Comparison of ENCODE assay signal across 12 cellular contexts in genomic region chr5:80142996-80143395, GRCh38.
DNase-seq lines count a peak whose midpoint lies in the region; ATAC-seq and TF ChIP-seq lines count a peak whose summit lies in the region.
"Had no signal": no experiment of that assay in that cellular context is flagged by ENCODE, and none has a peak within 500 bp of the region (broad histone marks: within the 10 kb centered on the region; RNA-seq: fewer than 3 reads in every experiment).

No MANE protein-coding gene starts in this region.

- H3K36me3 ChIP-seq in Caco-2 (ENCODE audit: control insufficient read depth, insufficient read depth, low read length) (peaks cover 8% of the 10 kb centered on the region), HUES48 (ENCODE audit: control insufficient read depth, insufficient read depth, low read length) (peaks cover 46% of the 10 kb centered on the region), rectal smooth muscle tissue (ENCODE audit: control insufficient read depth, insufficient read depth, low read length) (peaks cover 9% of the 10 kb centered on the region)
- H3K36me3 ChIP-seq: prostate gland had no signal

- no peak overlapping the region for H3K4me3 ChIP-seq in Caco-2 (ENCODE audit: low read depth, low read length)
- no peak overlapping the region for H3K4me3 ChIP-seq in HUES48 (ENCODE audit: low read depth, low read length)
- H3K4me3 ChIP-seq in rectal smooth muscle tissue (ENCODE audit: low read length) = no peak overlapping the region
- H3K4me3 ChIP-seq: prostate gland had no signal

- H3K4me1 Mint-ChIP-seq in Caco-2 (ENCODE audit: low read depth, unreplicated experiment) = peaks cover 29% of the 10 kb centered on the region
- H3K4me1 Mint-ChIP-seq in central memory CD8-positive, alpha-beta T cell = peaks cover 16% of the 10 kb centered on the region
- H3K4me1 Mint-ChIP-seq in effector memory CD8-positive, alpha-beta T cell (ENCODE audit: low read depth in 2 of 2) = peaks cover 21 to 22% of the 10 kb centered on the region in 2 donors

- no peak for TF ChIP-seq CTCF in Caco-2 (IDR thresholded peaks at IDR 0.05; ENCODE audit: insufficient read depth in 1 of 2, low read depth in 1 of 2, low read length in 1 of 2, severe bottlenecking in 1 of 2, unreplicated experiment in 1 of 2)

- no peaks in the 10 kb centered on the region for H3K9me3 Mint-ChIP-seq in Caco-2 (ENCODE audit: unreplicated experiment)
- H3K9me3 Mint-ChIP-seq in central memory CD8-positive, alpha-beta T cell = no peaks in the 10 kb centered on the region
- no peaks in the 10 kb centered on the region for H3K9me3 Mint-ChIP-seq in effector memory CD8-positive, alpha-beta T cell
- H3K9me3 Mint-ChIP-seq: brain had no signal

- CTCF ChIA-PET in Caco-2 (lab: Charles Lee) = no interaction called here

- no TSS peak for BruUV-seq in Caco-2 (replicated peaks; lab: Mats Ljungman, UMichigan)

- no peaks in the 10 kb centered on the region for H3K27me3 ChIP-seq in Caco-2 (replicated peaks; ENCODE audit: control insufficient read depth, insufficient read depth, low read length)
- no peaks in the 10 kb centered on the region for H3K27me3 ChIP-seq in HUES48 (ENCODE audit: control insufficient read depth, insufficient read depth, low read length)
- no peaks in the 10 kb centered on the region for H3K27me3 ChIP-seq in rectal smooth muscle tissue (ENCODE audit: control insufficient read depth, insufficient read depth, low read length)

- H3K36me3 Mint-ChIP-seq in Caco-2 (ENCODE audit: insufficient read depth, unreplicated experiment) = peaks cover 91% of the 10 kb centered on the region
- H3K36me3 Mint-ChIP-seq in central memory CD8-positive, alpha-beta T cell (ENCODE audit: insufficient read depth) = peaks cover 31% of the 10 kb centered on the region
- peaks cover 30% of the 10 kb centered on the region for H3K36me3 Mint-ChIP-seq in effector memory CD8-positive, alpha-beta T cell (ENCODE audit: insufficient read depth)

- POLR2A ChIA-PET in Caco-2 (lab: Charles Lee) = no interaction called here

- no peak for ATAC-seq in central memory CD8-positive, alpha-beta T cell (replicated peaks; ENCODE audit: extremely low read depth, poor library complexity, severe bottlenecking)
- ATAC-seq in effector memory CD8-positive, alpha-beta T cell (replicated peaks) = no peak
- ATAC-seq: esophagus mucosa had no signal

- H3K27ac ChIP-seq in HUES48 (ENCODE audit: low read depth, low read length) (peak overlapping the region; percentile 97), rectal smooth muscle tissue (ENCODE audit: low read depth, low read length) (peak overlapping the region; percentile 86)
- H3K27ac ChIP-seq: prostate gland had no signal

- intact Hi-C loops in Caco-2 (cut with micrococcal nuclease; ENCODE audit: unreplicated experiment) = no loop called here

- H3K27me3 Mint-ChIP-seq in Caco-2 (ENCODE audit: insufficient read depth, unreplicated experiment) = no peaks in the 10 kb centered on the region
- no peaks in the 10 kb centered on the region for H3K27me3 Mint-ChIP-seq in central memory CD8-positive, alpha-beta T cell
- no peaks in the 10 kb centered on the region for H3K27me3 Mint-ChIP-seq in effector memory CD8-positive, alpha-beta T cell

- H3K4me3 Mint-ChIP-seq in Caco-2 (ENCODE audit: unreplicated experiment) = no peak overlapping the region
- H3K4me3 Mint-ChIP-seq in central memory CD8-positive, alpha-beta T cell = no peak overlapping the region
- H3K4me3 Mint-ChIP-seq in effector memory CD8-positive, alpha-beta T cell = no peak overlapping the region
- H3K4me3 Mint-ChIP-seq: brain had no signal

- DNase-seq in Caco-2 (no peak), cerebellar nuclear complex (lab: John Stamatoyannopoulos, UW) (no peak), mesenteric fat pad (ENCODE audit: low spot score) (no peak)
- DNase-seq in central memory CD8-positive, alpha-beta T cell (ENCODE audit: low spot score in 2 of 2) = no peak
- no peak for DNase-seq in effector memory CD8-positive, alpha-beta T cell
- DNase-seq: stimulated activated CD4-positive, alpha-beta T cell treated with anti-CD3 and anti-CD28 coated beads, Interleukin-2, amount 100 ng/mL, for 48 hours; T1000 had no signal

- H3K9me3 ChIP-seq in Caco-2 (no peaks in the 10 kb centered on the region), HUES48 (ENCODE audit: control insufficient read depth, insufficient read depth, low read length) (no peaks in the 10 kb centered on the region)
- H3K9me3 ChIP-seq: prostate gland had no signal

- H3K4me1 ChIP-seq in Caco-2 (no peaks in the 10 kb centered on the region), HUES48 (ENCODE audit: control insufficient read depth, insufficient read depth, low read length) (peaks cover 56% of the 10 kb centered on the region), rectal smooth muscle tissue (ENCODE audit: control insufficient read depth, insufficient read depth, low read length) (peaks cover 12% of the 10 kb centered on the region)
- H3K4me1 ChIP-seq: prostate gland had no signal

- no peak overlapping the region for H3K9ac ChIP-seq in HUES48 (ENCODE audit: low read depth, low read length)
- H3K9ac ChIP-seq in rectal smooth muscle tissue (ENCODE audit: low read length) = no peak overlapping the region

- H3K27ac Mint-ChIP-seq in Caco-2 (ENCODE audit: unreplicated experiment) = peak overlapping the region; percentile 75
- peak overlapping the region; percentile 76 for H3K27ac Mint-ChIP-seq in central memory CD8-positive, alpha-beta T cell (ENCODE audit: low read depth)
- H3K27ac Mint-ChIP-seq in effector memory CD8-positive, alpha-beta T cell = peak overlapping the region in 1 of 2 donors; percentile 65
